ENCODE assay signal across 30 cellular contexts in the genomic region with DNA sequence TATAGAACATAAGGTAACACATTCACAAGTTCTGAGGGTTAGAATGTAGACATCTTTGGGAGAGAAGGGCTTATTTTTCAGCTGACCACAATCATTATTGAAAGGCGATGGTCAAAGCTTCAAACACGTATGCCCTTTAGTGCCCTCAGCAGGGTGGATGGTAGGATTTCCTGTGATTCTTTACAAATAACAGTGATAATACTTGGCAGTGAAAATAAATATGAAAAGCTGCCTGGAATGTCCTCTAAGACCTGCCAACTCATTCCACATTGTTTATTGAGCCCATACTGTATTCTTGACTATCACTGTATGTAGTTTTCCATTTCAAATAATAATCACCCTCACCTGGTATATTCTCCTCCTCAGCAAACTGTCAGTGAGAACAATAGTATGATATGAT. TPM values are rescaled to one million over a fixed set of nuclear protein-coding genes. Genes with fewer than 3 reads are reported as not detected.
"Had no signal": no experiment of that assay in that cellular context is flagged by ENCODE, and none has a peak within 500 bp of the region (broad histone marks: within the 10 kb centered on the region; RNA-seq: fewer than 3 reads in every experiment).

No MANE protein-coding gene starts in this region.

- H3K36me3 ChIP-seq: brain microvascular endothelial cell, cardiac muscle cell, SJCRH30 had no signal

- H3K4me1 ChIP-seq: SJCRH30 had no signal

- H3K4me2 ChIP-seq: SK-N-SH had no signal

- H3K9me3 ChIP-seq: SJCRH30, SK-N-SH had no signal

- H3K27ac ChIP-seq: brain microvascular endothelial cell, cardiac muscle cell, SJCRH30, VCaP had no signal

- H3K4me3 ChIP-seq: cardiac muscle cell, SJCRH30 had no signal

- ATAC-seq: activated T-helper 17 cell treated with anti-CD3 and anti-CD28 coated beads, Interleukin-2, amount 50 U/mL, for 72 hours; Panc1 had no signal

- H3K9ac ChIP-seq: SK-N-SH had no signal

- DNase-seq: activated CD4-positive, alpha-beta memory T cell treated with anti-CD3 and anti-CD28 coated beads, Interleukin-2, amount 10 ng/mL, durations not matched to agents 7 days and 5 days; activated CD4-positive, alpha-beta T cell treated with anti-CD3 and anti-CD28 coated beads, Interleukin-2, amount 50 U/mL, for 1 hour; activated CD4-positive, CD25-positive, alpha-beta regulatory T cell; activated gamma-delta T cell; activated naive CD4-positive, alpha-beta T cell treated with anti-CD3 and anti-CD28 coated beads for 36 hours; activated T-cell treated with anti-CD3 and anti-CD28 coated beads for 4 hours; activated T-cell treated with anti-CD3 and anti-CD28 coated beads, Interleukin-2, amount 50 U/mL, for 48 hours; amygdala; brain microvascular endothelial cell; Kasumi-1; KBM-7; NCI-H1048; NCI-H1417 treated with DMSO at 0.1 percent for 48 hours; NCI-H1694 treated with DMSO at 0.1 percent for 48 hours; NCI-H2029 treated with DMSO at 0.1 percent for 48 hours; NCI-H345; NCI-H510A; NCI-H69; NK-92 treated with Interleukin-12 subunit alpha and Interleukin-12 subunit beta, amount 100 ng/mL, for 24 hours; OCI-M1; Right ventricle myocardium superior; RPMI8226; SJCRH30; SK-N-SH; T-helper 1 cell had no signal

- H3K27me3 ChIP-seq: brain microvascular endothelial cell, cardiac muscle cell, SJCRH30 had no signal

RNA-seq across cellular contexts. Expression of a gene that starts 13.7 kb away (rescaled TPM):
- total RNA-seq: activated CD4-positive, alpha-beta memory T cell treated with anti-CD3 and anti-CD28 coated beads, Interleukin-2, amount 10 ng/mL, durations not matched to agents 7 days and 5 days; activated CD8-positive, alpha-beta memory T cell treated with anti-CD3 and anti-CD28 coated beads for 36 hours; activated naive CD4-positive, alpha-beta T cell treated with anti-CD3 and anti-CD28 coated beads for 36 hours; cardiac muscle cell; SJCRH30 had no signal
- polyA plus RNA-seq: cardiac muscle cell, SK-N-SH had no signal
